In the genomic region with DNA sequence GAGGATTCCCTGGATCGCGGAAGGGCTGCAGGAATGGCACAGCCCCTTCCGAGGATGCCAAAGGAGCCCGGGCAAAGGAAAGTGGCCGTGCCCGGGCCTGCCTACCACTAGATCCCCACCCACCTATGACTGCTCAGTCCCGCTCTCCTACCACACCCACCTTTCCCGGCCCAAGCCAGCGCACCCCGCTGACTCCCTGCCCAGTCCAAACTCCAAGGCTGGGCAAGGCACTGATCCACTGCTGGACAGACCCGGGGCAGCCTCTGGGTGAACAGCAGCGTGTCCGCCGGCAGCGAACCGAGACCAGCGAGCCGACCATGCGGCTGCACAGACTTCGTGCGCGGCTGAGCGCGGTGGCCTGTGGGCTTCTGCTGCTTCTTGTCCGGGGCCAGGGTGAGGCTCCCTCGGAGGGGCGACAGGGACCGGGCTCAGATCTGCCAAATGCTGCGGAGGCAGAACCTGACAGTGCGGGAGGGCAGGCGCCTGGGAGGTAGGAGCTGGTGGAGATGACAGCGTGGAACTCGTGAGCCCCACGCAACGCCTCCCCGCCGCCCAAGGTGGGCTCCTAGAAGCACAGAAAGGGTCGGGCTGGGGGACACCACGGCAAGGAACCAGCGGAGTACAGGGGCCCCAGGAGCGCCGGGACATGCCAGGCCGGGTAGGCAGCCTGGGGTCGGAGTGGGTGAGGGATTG, we compare ENCODE assay signal across 8 cellular contexts. TPM values are rescaled to one million over a fixed set of nuclear protein-coding genes. Genes with fewer than 3 reads are reported as not detected.
A peak's percentile ranks its signal among the peaks of the same experiment; 100 is the strongest.
DNase-seq lines count a peak whose midpoint lies in the region; ATAC-seq and TF ChIP-seq lines count a peak whose summit lies in the region.

A gene with protein sequence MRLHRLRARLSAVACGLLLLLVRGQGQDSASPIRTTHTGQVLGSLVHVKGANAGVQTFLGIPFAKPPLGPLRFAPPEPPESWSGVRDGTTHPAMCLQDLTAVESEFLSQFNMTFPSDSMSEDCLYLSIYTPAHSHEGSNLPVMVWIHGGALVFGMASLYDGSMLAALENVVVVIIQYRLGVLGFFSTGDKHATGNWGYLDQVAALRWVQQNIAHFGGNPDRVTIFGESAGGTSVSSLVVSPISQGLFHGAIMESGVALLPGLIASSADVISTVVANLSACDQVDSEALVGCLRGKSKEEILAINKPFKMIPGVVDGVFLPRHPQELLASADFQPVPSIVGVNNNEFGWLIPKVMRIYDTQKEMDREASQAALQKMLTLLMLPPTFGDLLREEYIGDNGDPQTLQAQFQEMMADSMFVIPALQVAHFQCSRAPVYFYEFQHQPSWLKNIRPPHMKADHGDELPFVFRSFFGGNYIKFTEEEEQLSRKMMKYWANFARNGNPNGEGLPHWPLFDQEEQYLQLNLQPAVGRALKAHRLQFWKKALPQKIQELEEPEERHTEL (plus strand): TSS at position 198 of the 693 bp plus-strand sequence. CDS start 120 bp downstream, at position 318.

- H3K4me3 ChIP-seq in Caco-2 (ENCODE audit: low read depth, low read length) (peak within 1 kb of the TSS; percentile 81), subcutaneous abdominal adipose tissue (ENCODE audit: low read depth in 1 of 5, low read length in 5 of 5) (peak within 1 kb of the TSS; percentile 80 to 98 (median 90))

- H3K36me3 ChIP-seq in Caco-2 (ENCODE audit: control insufficient read depth, insufficient read depth, low read length) (peaks cover 5% of the 10 kb centered on the region), subcutaneous abdominal adipose tissue (ENCODE audit: control insufficient read depth in 5 of 5, insufficient read depth in 5 of 5, low read length in 5 of 5) (peaks cover 3 to 47% (median 36%) of the 10 kb centered on the region in 5 donors)

- no TSS peak for BruUV-seq in Caco-2 (replicated peaks; lab: Mats Ljungman, UMichigan)

- peak within 1 kb of the TSS; percentile 94 for H3K4me3 Mint-ChIP-seq in Caco-2 (ENCODE audit: unreplicated experiment)

- intact Hi-C loops in Caco-2 (cut with micrococcal nuclease; ENCODE audit: unreplicated experiment) = no loop called here

- H3K4me1 ChIP-seq in Caco-2 (peaks cover 8% of the 10 kb centered on the region), subcutaneous abdominal adipose tissue (ENCODE audit: control insufficient read depth in 5 of 5, insufficient read depth in 5 of 5, low read length in 5 of 5) (peaks cover 11 to 44% (median 36%) of the 10 kb centered on the region in 5 donors)

- peaks cover 20% of the 10 kb centered on the region for H3K36me3 Mint-ChIP-seq in Caco-2 (ENCODE audit: insufficient read depth, unreplicated experiment)

- ATAC-seq in left lobe of liver (peak; percentile 73), HG03039 (IDR thresholded peaks at IDR 0.05; ENCODE audit: unreplicated experiment) (no peak)

- peak within 1 kb of the TSS; percentile 63 to 98 (median 94) for H3K9ac ChIP-seq in subcutaneous abdominal adipose tissue (ENCODE audit: low read length in 5 of 5)

- no peaks in the 10 kb centered on the region for H3K9me3 Mint-ChIP-seq in Caco-2 (ENCODE audit: unreplicated experiment)

- H3K27me3 Mint-ChIP-seq in Caco-2 (ENCODE audit: insufficient read depth, unreplicated experiment) = no peaks in the 10 kb centered on the region

- H3K27ac ChIP-seq in cingulate gyrus (ENCODE audit: low read depth, low read length) = peak within 1 kb of the TSS; percentile 88
- peak within 1 kb of the TSS; percentile 88 for H3K27ac ChIP-seq in subcutaneous abdominal adipose tissue (ENCODE audit: low read depth, low read length)

- CTCF ChIA-PET in Caco-2 (lab: Charles Lee) = no interaction called here

- no peak for TF ChIP-seq CTCF in Caco-2 (IDR thresholded peaks at IDR 0.05; ENCODE audit: insufficient read depth in 1 of 2, low read depth in 1 of 2, low read length in 1 of 2, severe bottlenecking in 1 of 2, unreplicated experiment in 1 of 2)

- POLR2A ChIA-PET in Caco-2 (lab: Charles Lee) = no interaction called here

- no peaks in the 10 kb centered on the region for H3K27me3 ChIP-seq in Caco-2 (replicated peaks; ENCODE audit: control insufficient read depth, insufficient read depth, low read length)
- H3K27me3 ChIP-seq in subcutaneous abdominal adipose tissue (ENCODE audit: control insufficient read depth in 5 of 5, insufficient read depth in 4 of 5, low read length in 5 of 5) = no peaks in the 10 kb centered on the region

- H3K4me1 Mint-ChIP-seq in Caco-2 (ENCODE audit: low read depth, unreplicated experiment) = peaks cover 19% of the 10 kb centered on the region

- H3K27ac Mint-ChIP-seq in Caco-2 (ENCODE audit: unreplicated experiment) = peak within 1 kb of the TSS; percentile 88

- DNase-seq in Caco-2 = no peak
- peak; percentile 57 for DNase-seq in NCI-H226
- DNase-seq in left lobe of liver (ENCODE audit: low spot score) = peak; percentile 96
- DNase-seq in SHP77 (lab: John Stamatoyannopoulos, UW) = no peak
- DNase-seq in superior temporal gyrus (ENCODE audit: extremely low spot score) = no peak

- H3K9me3 ChIP-seq in Caco-2 = no peaks in the 10 kb centered on the region
- no peaks in the 10 kb centered on the region for H3K9me3 ChIP-seq in subcutaneous abdominal adipose tissue (ENCODE audit: control insufficient read depth in 5 of 5, low read length in 5 of 5)

RNA-seq across cellular contexts. Expression of the gene that starts here (rescaled TPM):
- total RNA-seq in Caco-2 (2022) = 45.5 and 48.4 TPM in 2 replicates
- 286 TPM for total RNA-seq in left lobe of liver

Comparison
In these comparisons a context has a peak if more than half of its experiments do, and no peak if none do; other contexts are left out.
1. DNase-seq: peak in NCI-H226 (single experiment) and left lobe of liver (single experiment); none in Caco-2 (0 of 2), SHP77 (0 of 2) and superior temporal gyrus (single experiment).